In genomic region chr2:216519154-216519762, GRCh38 we compare ENCODE assay signal across 9 cellular contexts. TPM values are rescaled to one million over a fixed set of nuclear protein-coding genes. Genes with fewer than 3 reads are reported as not detected.
DNase-seq lines count a peak whose midpoint lies in the region; ATAC-seq and TF ChIP-seq lines count a peak whose summit lies in the region.
"Had no signal": no experiment of that assay in that cellular context is flagged by ENCODE, and none has a peak within 500 bp of the region (broad histone marks: within the 10 kb centered on the region; RNA-seq: fewer than 3 reads in every experiment).

No MANE protein-coding gene starts in this region.

- H3K4me1 Mint-ChIP-seq in stimulated activated naive B cell treated with anti-CD40 and anti-IgM and Interleukin-4, amounts not matched to agents 10 μg/mL and 1 μg/mL and 100 μg/mL, for 72 hours: no peaks in the 10 kb centered on the region

- H3K4me3 Mint-ChIP-seq in stimulated activated naive B cell treated with anti-CD40 and anti-IgM and Interleukin-4, amounts not matched to agents 10 μg/mL and 1 μg/mL and 100 μg/mL, for 72 hours: no peak overlapping the region
- H3K4me3 Mint-ChIP-seq: dendritic cell treated with granulocyte-macrophage colony-stimulating factor and Interleukin-4, amounts not matched to agents 40 ng/mL and 50 ng/mL, for 4 days had no signal

- DNase-seq in GM10248 (ENCODE audit: extremely low spot score) (peak; percentile 65), HFF-Myc (ENCODE audit: extremely low read depth, low read depth) (peak; percentile 73), NCI-H2029 (lab: John Stamatoyannopoulos, UW) (peak; percentile 45), T-helper 1 cell (peak in 3 of 5 donors; percentile 22 to 48 (median 26)), choroid plexus epithelial cell (ENCODE audit: low read depth) (peak; percentile 95), left lobe of liver (ENCODE audit: low spot score) (peak; percentile 61)
- peak; percentile 18 for DNase-seq in stimulated activated naive B cell treated with anti-CD40 and anti-IgM and Interleukin-4, amounts not matched to agents 10 μg/mL and 1 μg/mL and 100 μg/mL, for 72 hours

- no peak overlapping the region for H3K27ac Mint-ChIP-seq in stimulated activated naive B cell treated with anti-CD40 and anti-IgM and Interleukin-4, amounts not matched to agents 10 μg/mL and 1 μg/mL and 100 μg/mL, for 72 hours
- H3K27ac Mint-ChIP-seq: dendritic cell treated with granulocyte-macrophage colony-stimulating factor and Interleukin-4, amounts not matched to agents 40 ng/mL and 50 ng/mL, for 4 days had no signal

- peak; percentile 60 for TF ChIP-seq CTCF in GM10248 (IDR thresholded peaks at IDR 0.05; ENCODE audit: control extremely low read depth, extremely low read depth, low read depth, missing control alignments)
- TF ChIP-seq CTCF in HFF-Myc (IDR thresholded peaks at IDR 0.05; ENCODE audit: low read depth, low read length, missing control alignments): peak; percentile 71
- TF ChIP-seq CTCF in choroid plexus epithelial cell (conservative IDR thresholded peaks at IDR 0.05; ENCODE audit: low read depth, low read length): peak; percentile 82

- peaks cover 0 to 3% of the 10 kb centered on the region in 2 donors for H3K9me3 Mint-ChIP-seq in stimulated activated naive B cell treated with anti-CD40 and anti-IgM and Interleukin-4, amounts not matched to agents 10 μg/mL and 1 μg/mL and 100 μg/mL, for 72 hours
- H3K9me3 Mint-ChIP-seq: dendritic cell treated with granulocyte-macrophage colony-stimulating factor and Interleukin-4, amounts not matched to agents 40 ng/mL and 50 ng/mL, for 4 days had no signal

- ATAC-seq in left lobe of liver: peak; percentile 92
- peak; percentile 86 to 89 for ATAC-seq in stimulated activated naive B cell treated with anti-CD40 and anti-IgM and Interleukin-4, amounts not matched to agents 10 μg/mL and 1 μg/mL and 100 μg/mL, for 72 hours (replicated peaks)
- no peak for ATAC-seq in GM21717 (IDR thresholded peaks at IDR 0.05; ENCODE audit: unreplicated experiment)

- CTCF ChIA-PET in GM10248 (lab: Yijun Ruan, JAX): interaction anchor here (0.6 to 13.2 kb wide), 29 partner anchors 10 to 405 kb away, joined by 3 to 325 read pairs (median 3); partner anchors contain the start of gene RPL37A

- H3K36me3 Mint-ChIP-seq in stimulated activated naive B cell treated with anti-CD40 and anti-IgM and Interleukin-4, amounts not matched to agents 10 μg/mL and 1 μg/mL and 100 μg/mL, for 72 hours: peaks cover 18 to 32% of the 10 kb centered on the region in 2 donors

- H3K4me3 ChIP-seq in HFF-Myc (replicated peaks; ENCODE audit: low read depth, low read length) (no peak overlapping the region), choroid plexus epithelial cell (ENCODE audit: low read depth, low read length) (no peak overlapping the region)

- POLR2A ChIA-PET in GM10248 (lab: Yijun Ruan, JAX): no interaction called here

- no peaks in the 10 kb centered on the region for H3K27me3 Mint-ChIP-seq in stimulated activated naive B cell treated with anti-CD40 and anti-IgM and Interleukin-4, amounts not matched to agents 10 μg/mL and 1 μg/mL and 100 μg/mL, for 72 hours

RNA-seq across cellular contexts. Expression of gene RPL37A, which starts 20.6 kb away (rescaled TPM):
- 825 TPM for total RNA-seq in left lobe of liver

Comparison
In these comparisons a context has a peak if more than half of its experiments do, and no peak if none do; other contexts are left out.
1. DNase-seq: peak in every context shown above with its lines; median percentile 95 in choroid plexus epithelial cell; 73 in HFF-Myc; 65 in GM10248; 61 in left lobe of liver; 45 in NCI-H2029; 26 in T-helper 1 cell; 18 in stimulated activated naive B cell treated with anti-CD40 and anti-IgM and Interleukin-4, amounts not matched to agents 10 μg/mL and 1 μg/mL and 100 μg/mL, for 72 hours.